In the genomic region with DNA sequence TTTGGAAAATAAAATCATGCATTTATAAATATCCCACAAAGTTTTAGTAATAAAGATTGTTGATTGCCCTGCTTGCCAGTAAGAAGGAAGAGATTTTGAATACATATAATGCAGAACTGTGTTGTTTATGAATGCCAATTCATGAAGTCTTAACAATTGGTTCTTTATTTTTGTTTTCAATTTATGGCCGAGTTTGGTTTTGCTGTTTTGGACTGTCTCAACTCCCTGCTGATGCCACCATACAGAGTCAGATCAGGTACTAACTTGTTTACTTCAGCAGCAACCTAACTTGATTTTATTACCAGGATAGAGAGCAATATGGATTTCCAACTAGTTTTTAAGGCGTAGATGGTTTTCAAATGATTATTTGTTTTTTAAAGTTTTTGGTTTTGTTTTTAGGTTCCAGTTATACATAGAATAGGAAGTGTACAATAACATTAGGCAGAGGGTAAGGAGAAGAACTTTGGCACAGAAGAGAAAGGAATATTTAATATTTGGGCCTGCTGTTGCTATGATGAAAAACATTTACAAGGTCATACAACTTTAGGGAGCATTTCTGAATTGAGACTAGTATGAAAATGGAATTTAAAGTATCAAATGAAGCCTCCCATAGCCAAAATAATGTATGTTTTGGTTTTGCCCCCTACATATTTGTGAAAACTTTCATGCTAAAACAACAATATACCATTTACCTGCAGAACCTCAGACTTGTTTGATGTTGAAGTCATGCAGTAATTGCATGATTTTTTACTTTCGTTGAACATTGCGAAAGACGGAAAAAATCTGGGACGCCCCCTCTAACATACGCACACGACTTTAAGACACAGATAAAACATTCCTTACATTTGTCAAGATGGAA, we compare ENCODE assay signal across 8 cellular contexts. TPM values are rescaled to one million over a fixed set of nuclear protein-coding genes. Genes with fewer than 3 reads are reported as not detected.
DNase-seq lines count a peak whose midpoint lies in the region; ATAC-seq and TF ChIP-seq lines count a peak whose summit lies in the region.

No MANE protein-coding gene starts in this region.

- H3K4me3 ChIP-seq in right atrium auricular region: peak overlapping the region; percentile 62 to 79
- peak overlapping the region; percentile 57 to 90 (median 70) for H3K4me3 ChIP-seq in skin epidermis

- DNase-seq in activated T-cell treated with anti-CD3 and anti-CD28 coated beads, Interleukin-2, amount 50 U/mL, for 4 hours: no peak
- DNase-seq in activated T-cell treated with anti-CD3 and anti-CD28 coated beads, Interleukin-2, amount 50 U/mL, for 48 hours: no peak
- no peak for DNase-seq in activated T-cell treated with anti-CD3 and anti-CD28 coated beads, Interleukin-2, amount 50 U/mL, for 72 hours
- DNase-seq in right atrium auricular region (ENCODE audit: low spot score) (no peak), NCI-H510A (lab: John Stamatoyannopoulos, UW) (no peak), NCI-H146 treated with DMSO at 0.1 percent for 48 hours (lab: John Stamatoyannopoulos, UW; ENCODE audit: unreplicated experiment) (no peak), NCI-H128 (lab: John Stamatoyannopoulos, UW; ENCODE audit: unreplicated experiment) (no peak)

- H3K9me3 ChIP-seq in right atrium auricular region: no peaks in the 10 kb centered on the region

- peak; percentile 1 to 3 for ATAC-seq in activated T-cell treated with anti-CD3 and anti-CD28 coated beads, Interleukin-2, amount 50 U/mL, for 4 hours
- peak; percentile 0 to 1 for ATAC-seq in activated T-cell treated with anti-CD3 and anti-CD28 coated beads, Interleukin-2, amount 50 U/mL, for 72 hours (replicated peaks in 1 of 2)

- peaks cover 29% of the 10 kb centered on the region for H3K4me1 Mint-ChIP-seq in activated T-cell treated with anti-CD3 and anti-CD28 coated beads, Interleukin-2, amount 50 U/mL, for 4 hours (ENCODE audit: low read depth)
- peaks cover 30% of the 10 kb centered on the region for H3K4me1 Mint-ChIP-seq in activated T-cell treated with anti-CD3 and anti-CD28 coated beads, Interleukin-2, amount 50 U/mL, for 72 hours (ENCODE audit: low read depth)

- H3K27ac ChIP-seq in right atrium auricular region (peak overlapping the region; percentile 96 to 98), skin epidermis (peak overlapping the region in 20 of 21 experiments; percentile 76 to 98 (median 95))

- no peaks in the 10 kb centered on the region for H3K9me3 Mint-ChIP-seq in activated T-cell treated with anti-CD3 and anti-CD28 coated beads, Interleukin-2, amount 50 U/mL, for 4 hours
- no peaks in the 10 kb centered on the region for H3K9me3 Mint-ChIP-seq in activated T-cell treated with anti-CD3 and anti-CD28 coated beads, Interleukin-2, amount 50 U/mL, for 72 hours

- peaks cover 0 to 34% of the 10 kb centered on the region in 2 donors for H3K4me1 ChIP-seq in right atrium auricular region

- H3K27me3 Mint-ChIP-seq in activated T-cell treated with anti-CD3 and anti-CD28 coated beads, Interleukin-2, amount 50 U/mL, for 4 hours (ENCODE audit: low read depth): no peaks in the 10 kb centered on the region
- no peaks in the 10 kb centered on the region for H3K27me3 Mint-ChIP-seq in activated T-cell treated with anti-CD3 and anti-CD28 coated beads, Interleukin-2, amount 50 U/mL, for 72 hours (ENCODE audit: low read depth)

- H3K36me3 ChIP-seq in right atrium auricular region: no peaks in the 10 kb centered on the region

- TF ChIP-seq CTCF in right atrium auricular region (IDR thresholded peaks at IDR 0.05): no peak

- no peaks in the 10 kb centered on the region for H3K27me3 ChIP-seq in right atrium auricular region

- peak overlapping the region; percentile 92 for H3K4me3 Mint-ChIP-seq in activated T-cell treated with anti-CD3 and anti-CD28 coated beads, Interleukin-2, amount 50 U/mL, for 4 hours
- H3K4me3 Mint-ChIP-seq in activated T-cell treated with anti-CD3 and anti-CD28 coated beads, Interleukin-2, amount 50 U/mL, for 72 hours: peak overlapping the region; percentile 97 to 98

- peak overlapping the region; percentile 97 for H3K27ac Mint-ChIP-seq in activated T-cell treated with anti-CD3 and anti-CD28 coated beads, Interleukin-2, amount 50 U/mL, for 72 hours

- no peaks in the 10 kb centered on the region for H3K36me3 Mint-ChIP-seq in activated T-cell treated with anti-CD3 and anti-CD28 coated beads, Interleukin-2, amount 50 U/mL, for 4 hours (ENCODE audit: insufficient read depth)
- H3K36me3 Mint-ChIP-seq in activated T-cell treated with anti-CD3 and anti-CD28 coated beads, Interleukin-2, amount 50 U/mL, for 72 hours (ENCODE audit: insufficient read depth in 2 of 2): peaks cover 1 to 5% of the 10 kb centered on the region in 2 donors

RNA-seq across cellular contexts. Expression of a gene that starts 0.9 kb away (rescaled TPM):
- 10 to 100 TPM; 35.4 to 44.4 (median 35.7) TPM for total RNA-seq in activated T-cell treated with anti-CD3 and anti-CD28 coated beads, Interleukin-2, amount 50 U/mL, for 4 hours
- total RNA-seq in activated T-cell treated with anti-CD3 and anti-CD28 coated beads, Interleukin-2, amount 50 U/mL, for 72 hours: 10 to 100 TPM; 53.6 to 62.7 TPM
- 10 to 100 TPM; 58.1 to 61.8 TPM for total RNA-seq in right atrium auricular region
